Comparison of ENCODE assay signal across 8 cellular contexts in the genomic region with DNA sequence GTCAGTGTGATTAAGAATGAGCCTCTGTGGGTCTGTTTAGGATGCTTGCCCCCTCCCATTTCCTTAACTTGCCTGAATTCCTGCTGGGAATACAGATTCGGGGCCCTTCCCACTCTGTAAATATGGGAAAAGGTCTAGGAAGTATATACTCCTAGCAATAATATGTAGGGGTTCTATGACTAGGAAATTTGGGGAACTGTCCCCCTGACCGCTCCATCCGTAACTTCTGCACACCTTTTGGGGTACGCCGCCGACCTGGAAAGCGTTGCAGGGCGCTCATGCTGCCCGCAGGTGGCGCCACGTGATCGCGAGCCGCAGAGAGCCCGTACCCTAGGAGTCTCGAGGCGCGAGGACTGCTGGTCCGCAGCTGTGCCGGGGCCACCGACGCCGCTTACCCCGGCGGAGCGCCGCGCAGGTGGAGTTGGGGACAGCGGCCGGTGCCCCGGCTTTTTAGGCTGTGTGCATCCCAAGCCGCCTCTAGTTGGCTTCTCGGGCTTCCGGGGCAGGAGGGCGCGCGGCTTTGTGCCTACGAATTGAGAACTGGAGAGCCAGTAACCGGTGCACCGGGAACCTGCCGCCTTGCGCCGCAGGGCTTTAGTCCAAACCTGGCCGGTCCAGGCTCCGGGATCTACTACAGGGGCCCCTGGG. TPM values are rescaled to one million over a fixed set of nuclear protein-coding genes. Genes with fewer than 3 reads are reported as not detected.
A peak's percentile ranks its signal among the peaks of the same experiment; 100 is the strongest.
DNase-seq lines count a peak whose midpoint lies in the region; ATAC-seq and TF ChIP-seq lines count a peak whose summit lies in the region.

No MANE protein-coding gene starts in this region.

- no peak overlapping the region for H3K27ac ChIP-seq in foreskin keratinocyte

- peaks cover 13% of the 10 kb centered on the region for H3K27me3 Mint-ChIP-seq in stimulated activated naive CD8-positive, alpha-beta T cell treated with anti-CD3 and anti-CD28 coated beads, Interleukin-15, amount 100 ng/mL, for 72 hours

- H3K27me3 ChIP-seq in foreskin keratinocyte (peaks cover 3% of the 10 kb centered on the region), neuron (ENCODE audit: insufficient read depth, low read length) (no peaks in the 10 kb centered on the region)

- no peaks in the 10 kb centered on the region for H3K9me3 ChIP-seq in neuron (ENCODE audit: low read length)

- peak overlapping the region; percentile 86 for H3K4me3 ChIP-seq in neuron (ENCODE audit: low read length)

- H3K4me3 Mint-ChIP-seq in stimulated activated naive CD8-positive, alpha-beta T cell treated with anti-CD3 and anti-CD28 coated beads, Interleukin-15, amount 100 ng/mL, for 72 hours = peak overlapping the region; percentile 94 to 96

- H3K9me3 Mint-ChIP-seq in stimulated activated naive CD8-positive, alpha-beta T cell treated with anti-CD3 and anti-CD28 coated beads, Interleukin-15, amount 100 ng/mL, for 72 hours = no peaks in the 10 kb centered on the region

- H3K36me3 ChIP-seq in neuron (ENCODE audit: insufficient read depth, low read length) = no peaks in the 10 kb centered on the region

- H3K4me1 ChIP-seq in foreskin keratinocyte (no peaks in the 10 kb centered on the region), neuron (ENCODE audit: insufficient read depth, low read length) (peaks cover 27% of the 10 kb centered on the region)

- peak; percentile 98 for TF ChIP-seq CTCF in foreskin keratinocyte (conservative IDR thresholded peaks at IDR 0.05)

- ATAC-seq in GM21360 (IDR thresholded peaks at IDR 0.05; ENCODE audit: unreplicated experiment) (peak; percentile 46), foreskin keratinocyte (peak; percentile 58)
- ATAC-seq in stimulated activated naive CD8-positive, alpha-beta T cell treated with anti-CD3 and anti-CD28 coated beads, Interleukin-15, amount 100 ng/mL, for 72 hours = peak; percentile 74

- DNase-seq in COLO668 (lab: John Stamatoyannopoulos, UW; ENCODE audit: unreplicated experiment) (peak; percentile 70), HS-5 (ENCODE audit: low read depth) (peak; percentile 23), RPMI8226 (peak; percentile 81), activated gamma-delta T cell (lab: John Stamatoyannopoulos, UW) (peak; percentile 74), foreskin keratinocyte (no peak)
- DNase-seq in stimulated activated naive CD8-positive, alpha-beta T cell treated with anti-CD3 and anti-CD28 coated beads, Interleukin-15, amount 100 ng/mL, for 72 hours = peak; percentile 85 to 87

- peak overlapping the region; percentile 78 for H2AFZ ChIP-seq in neuron (ENCODE audit: low read depth, low read length)

- H3K4me1 Mint-ChIP-seq in stimulated activated naive CD8-positive, alpha-beta T cell treated with anti-CD3 and anti-CD28 coated beads, Interleukin-15, amount 100 ng/mL, for 72 hours = peaks cover 56% of the 10 kb centered on the region

- peak overlapping the region; percentile 96 to 99 for H3K27ac Mint-ChIP-seq in stimulated activated naive CD8-positive, alpha-beta T cell treated with anti-CD3 and anti-CD28 coated beads, Interleukin-15, amount 100 ng/mL, for 72 hours

RNA-seq across cellular contexts. Expression of a gene that starts 0.7 kb away (rescaled TPM):
- 2.4 TPM in 2 replicates for total RNA-seq in foreskin keratinocyte
- 1.2 and 1.3 TPM in 2 replicates for polyA plus RNA-seq in foreskin keratinocyte

RNA-seq across cellular contexts. Expression of a gene that starts 48.2 kb away (rescaled TPM):
- 4.4 and 6.4 TPM in 2 replicates for total RNA-seq in foreskin keratinocyte
- polyA plus RNA-seq in foreskin keratinocyte = 4.0 and 7.9 TPM in 2 replicates

Comparison
In these comparisons a context has a peak if more than half of its experiments do, and no peak if none do; other contexts are left out.
1. DNase-seq: peak in COLO668 (single experiment), HS-5 (single experiment), RPMI8226 (single experiment), activated gamma-delta T cell (single experiment) and stimulated activated naive CD8-positive, alpha-beta T cell treated with anti-CD3 and anti-CD28 coated beads, Interleukin-15, amount 100 ng/mL, for 72 hours (2 of 2); none in foreskin keratinocyte (0 of 2).
2. Peak in every context shown above with its lines, with median percentiles within 50 percentile points of each other: ATAC-seq.